Comparison of ENCODE assay signal across 29 cellular contexts in the genomic region with DNA sequence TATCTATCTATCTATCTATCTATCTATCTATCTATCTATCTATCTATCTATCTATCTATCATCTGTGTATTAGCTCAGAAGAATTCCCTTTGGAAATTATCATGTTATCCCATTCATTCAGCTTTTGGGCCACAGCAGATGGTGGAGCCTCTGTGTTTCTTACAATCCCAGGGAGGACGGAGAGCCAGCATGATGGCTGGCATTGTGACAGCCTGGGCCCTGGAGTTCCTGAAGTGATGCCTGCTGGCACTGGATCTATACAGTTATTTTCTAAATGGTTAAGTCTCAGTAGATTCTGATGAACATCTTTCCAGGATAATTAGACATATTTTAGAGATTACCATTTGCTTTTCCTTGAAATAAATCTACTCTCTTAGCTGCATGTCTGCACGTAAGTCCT.
"Had no signal": no experiment of that assay in that cellular context is flagged by ENCODE, and none has a peak within 500 bp of the region (broad histone marks: within the 10 kb centered on the region; RNA-seq: fewer than 3 reads in every experiment).

No MANE protein-coding gene starts in this region.

- H3K9me3 Mint-ChIP-seq: WTC11 had no signal

- H3K4me3 Mint-ChIP-seq: activated CD4-positive, alpha-beta memory T cell treated with anti-CD3 and anti-CD28 coated beads for 36 hours; activated naive CD4-positive, alpha-beta T cell treated with anti-CD3 and anti-CD28 coated beads for 36 hours; activated T-cell treated with anti-CD3 and anti-CD28 coated beads, Interleukin-2, amount 50 U/mL, for 4 hours; activated T-helper 1 cell treated with anti-CD3 and anti-CD28 coated beads, Interleukin-12 subunit alpha, Interleukin-12 subunit beta, Interleukin-2, Interleukin-4 antibody, amounts not matched to agents 30 ng/mL and 10 ng/mL and 1 ng/mL, durations not matched to agents 14 hours and 24 hours and 36 hours; T-helper 1 cell treated with Interleukin-12 subunit alpha and Interleukin-12 subunit beta and Interleukin-4 antibody, amounts not matched to agents 30 μg/mL and 1 μg/mL, for 36 hours; T-helper 2 cell treated with Interferon-gamma antibody and Interleukin-4, amounts not matched to agents 5 μg/mL and 100 μg/mL, for 36 hours; WTC11 had no signal

- H3K36me3 Mint-ChIP-seq: activated CD4-positive, alpha-beta memory T cell treated with anti-CD3 and anti-CD28 coated beads for 36 hours; activated naive CD4-positive, alpha-beta T cell treated with anti-CD3 and anti-CD28 coated beads, Interleukin-2, amount 50 U/mL, for 72 hours; WTC11 had no signal

- H3K27me3 Mint-ChIP-seq: activated CD4-positive, alpha-beta memory T cell treated with anti-CD3 and anti-CD28 coated beads for 36 hours had no signal

- H3K4me1 Mint-ChIP-seq: WTC11 had no signal

- DNase-seq: activated CD4-positive, alpha-beta memory T cell treated with anti-CD3 and anti-CD28 coated beads for 36 hours; activated CD4-positive, alpha-beta T cell treated with anti-CD3 and anti-CD28 coated beads for 4 hours; activated CD4-positive, alpha-beta T cell treated with anti-CD3 and anti-CD28 coated beads, Interleukin-2, amount 50 U/mL, for 1 hour; activated CD4-positive, CD25-positive, alpha-beta regulatory T cell treated with anti-CD3 and anti-CD28 coated beads, Interleukin-2, amount 50 U/mL, for 72 hours; activated CD8-positive, alpha-beta memory T cell treated with anti-CD3 and anti-CD28 coated beads, Interleukin-2, amount 50 U/mL, for 4 hours; activated gamma-delta T cell treated with Interleukin-2 at 50 U/mL for 16 hours; activated naive CD4-positive, alpha-beta T cell treated with anti-CD3 and anti-CD28 coated beads for 36 hours; activated T-cell treated with anti-CD3 and anti-CD28 coated beads for 4 hours; activated T-cell treated with anti-CD3 and anti-CD28 coated beads, Interleukin-2, amount 50 U/mL, for 4 hours; adrenal gland; body of pancreas; colonic mucosa; MM.1S; MV-4-11; NCI-H1092; NCI-H1436 treated with DMSO at 0.1 percent for 48 hours; NCI-H187 treated with DMSO at 0.1 percent for 48 hours; NCI-H226; NCI-H510A; NCI-H526; NCI-H774; SHP77 treated with DMSO at 0.1 percent for 48 hours; SK-N-SH had no signal

- H3K27ac Mint-ChIP-seq: activated CD4-positive, alpha-beta memory T cell treated with anti-CD3 and anti-CD28 coated beads for 36 hours; activated naive CD4-positive, alpha-beta T cell treated with anti-CD3 and anti-CD28 coated beads for 36 hours; activated naive CD4-positive, alpha-beta T cell treated with anti-CD3 and anti-CD28 coated beads, Interleukin-2, amount 50 U/mL, for 72 hours; activated T-helper 1 cell treated with anti-CD3 and anti-CD28 coated beads, Interleukin-12 subunit alpha, Interleukin-12 subunit beta, Interleukin-2, Interleukin-4 antibody, amounts not matched to agents 30 ng/mL and 10 ng/mL and 1 ng/mL, durations not matched to agents 14 hours and 24 hours and 36 hours; T-helper 2 cell treated with Interferon-gamma antibody and Interleukin-4, amounts not matched to agents 5 μg/mL and 100 μg/mL, for 36 hours; WTC11 had no signal

- ATAC-seq: activated naive CD4-positive, alpha-beta T cell treated with anti-CD3 and anti-CD28 coated beads, Interleukin-2, amount 50 U/mL, for 72 hours; activated T-cell treated with anti-CD3 and anti-CD28 coated beads, Interleukin-2, amount 50 U/mL, for 4 hours; body of pancreas; Panc1; WTC11 had no signal
